Comparison of ENCODE assay signal across 18 cellular contexts in genomic region chr11:117866526-117866925, GRCh38. TPM values are rescaled to one million over a fixed set of nuclear protein-coding genes. Genes with fewer than 3 reads are reported as not detected.
A peak's percentile ranks its signal among the peaks of the same experiment; 100 is the strongest.
DNase-seq lines count a peak whose midpoint lies in the region; ATAC-seq, FAIRE-seq and TF ChIP-seq lines count a peak whose summit lies in the region.
"Had no signal": no experiment of that assay in that cellular context is flagged by ENCODE, and none has a peak within 500 bp of the region (broad histone marks: within the 10 kb centered on the region; RNA-seq: fewer than 3 reads in every experiment).

No MANE protein-coding gene starts in this region.

- no peaks in the 10 kb centered on the region for H4K20me1 ChIP-seq in osteoblast (ENCODE audit: insufficient read depth, low read length)

- H3K4me3 ChIP-seq in sigmoid colon (no peak overlapping the region), osteoblast (ENCODE audit: insufficient read depth, low read length) (no peak overlapping the region), pancreas (no peak overlapping the region)
- H3K4me3 ChIP-seq: A549, K562 had no signal

- no peak for TF ChIP-seq POLR2A in sigmoid colon (IDR thresholded peaks at IDR 0.05)

- DNase-seq in Ammon's horn (ENCODE audit: low spot score) (peak; percentile 85), mesenteric fat pad (ENCODE audit: low spot score) (peak; percentile 45), sigmoid colon (no peak), osteoblast (ENCODE audit: insufficient read length, low spot score, missing footprints) (no peak), pancreas (no peak)
- no peak for DNase-seq in activated CD4-positive, CD25-positive, alpha-beta regulatory T cell (lab: John Stamatoyannopoulos, UW)
- DNase-seq: Calu3; CD4-positive, CD25-positive, alpha-beta regulatory T cell; NCI-H1436 treated with DMSO at 0.1 percent for 48 hours; NCI-H748 treated with DMSO at 0.1 percent for 48 hours; Right ventricle myocardium superior had no signal

- H3K27ac Mint-ChIP-seq in brain, result peak overlapping the region in 4 of 5 experiments; percentile 85 to 97 (median 91)
- H3K27ac Mint-ChIP-seq: CD4-positive, CD25-positive, alpha-beta regulatory T cell had no signal

- peaks cover 2 to 85% (median 81%) of the 10 kb centered on the region in 4 donors for H3K4me1 ChIP-seq in sigmoid colon
- no peaks in the 10 kb centered on the region for H3K4me1 ChIP-seq in osteoblast (ENCODE audit: insufficient read depth, low read length)
- H3K4me1 ChIP-seq in pancreas, result no peaks in the 10 kb centered on the region
- H3K4me1 ChIP-seq: A549 had no signal

- peaks cover 0 to 9% (median 4%) of the 10 kb centered on the region in 5 experiments for H3K9me3 Mint-ChIP-seq in brain
- H3K9me3 Mint-ChIP-seq: CD4-positive, CD25-positive, alpha-beta regulatory T cell had no signal

- no peaks in the 10 kb centered on the region for H3K36me3 ChIP-seq in sigmoid colon
- no peaks in the 10 kb centered on the region for H3K36me3 ChIP-seq in osteoblast (ENCODE audit: insufficient read depth, low read length)
- no peaks in the 10 kb centered on the region for H3K36me3 ChIP-seq in pancreas

- no peak for ATAC-seq in pancreas
- no peak for ATAC-seq in GM18861 (IDR thresholded peaks at IDR 0.05; ENCODE audit: unreplicated experiment)
- ATAC-seq: K562, Panc1 had no signal

- no peak overlapping the region for H2AFZ ChIP-seq in osteoblast (ENCODE audit: low read length)

- peaks cover 57% of the 10 kb centered on the region for H3K36me3 Mint-ChIP-seq in brain
- H3K36me3 Mint-ChIP-seq: CD4-positive, CD25-positive, alpha-beta regulatory T cell had no signal

- no peak for FAIRE-seq in pancreas (lab: Jason Lieb, UNC)
- FAIRE-seq: A549, GM12891, H1, K562 had no signal

- no peak for TF ChIP-seq CTCF in brain (conservative IDR thresholded peaks at IDR 0.05)
- no peak for TF ChIP-seq CTCF in sigmoid colon (IDR thresholded peaks at IDR 0.05)
- no peak for TF ChIP-seq CTCF in osteoblast (IDR thresholded peaks at IDR 0.05; ENCODE audit: extremely low read depth, low read depth, low read length)
- no peak for TF ChIP-seq CTCF in pancreas (IDR thresholded peaks at IDR 0.05)

- no peaks in the 10 kb centered on the region for H3K27me3 ChIP-seq in sigmoid colon
- peaks cover under 1% of the 10 kb centered on the region for H3K27me3 ChIP-seq in osteoblast (ENCODE audit: insufficient read depth, low read length)
- H3K27me3 ChIP-seq in pancreas, result no peaks in the 10 kb centered on the region

- no peaks in the 10 kb centered on the region for H3K27me3 Mint-ChIP-seq in brain

- H3K27ac ChIP-seq in sigmoid colon (peak overlapping the region in 3 of 4 donors; percentile 61 to 96 (median 94)), osteoblast (ENCODE audit: low read depth, low read length) (no peak overlapping the region), pancreas (no peak overlapping the region)
- H3K27ac ChIP-seq: A549 had no signal

- no peak overlapping the region for H3K4me2 ChIP-seq in osteoblast (ENCODE audit: insufficient read depth, low read length)
- H3K4me2 ChIP-seq: A549 had no signal

- no peaks in the 10 kb centered on the region for H3K9me3 ChIP-seq in sigmoid colon
- H3K9me3 ChIP-seq in osteoblast (ENCODE audit: low read depth, low read length), result no peaks in the 10 kb centered on the region
- H3K9me3 ChIP-seq in pancreas, result no peaks in the 10 kb centered on the region
- H3K9me3 ChIP-seq: A549 had no signal

- H3K4me1 Mint-ChIP-seq in brain, result peaks cover 93% of the 10 kb centered on the region

- WGBS in sigmoid colon, 2 donors, result 85 to 88% methylated on average over 5 of the region's 5 CpGs
- 61 to 72% methylated on average over 5 of the region's 5 CpGs for WGBS in pancreas, 2 donors

- no peaks in the 10 kb centered on the region for H3K79me2 ChIP-seq in osteoblast (ENCODE audit: insufficient read depth, low read length)

- intact Hi-C loops in sigmoid colon (cut with DNase I), result no loop called here
- intact Hi-C loops in pancreas (cut with DNase I), result no loop called here

- no peak for TF ChIP-seq EP300 in sigmoid colon (IDR thresholded peaks at IDR 0.05)

- peak overlapping the region in 2 of 5 experiments; percentile 1 to 7 for H3K4me3 Mint-ChIP-seq in brain
- H3K4me3 Mint-ChIP-seq: CD4-positive, CD25-positive, alpha-beta regulatory T cell had no signal

RNA-seq across cellular contexts. Expression of gene FXYD6, which starts 9.9 kb away (rescaled TPM):
- polyA plus RNA-seq in brain (ENCODE audit: insufficient read depth, low read depth, low replicate concordance), result 516 TPM
- total RNA-seq in mesenteric fat pad, result 21.5 TPM
- total RNA-seq in sigmoid colon, result 100 to 1,000 TPM; 243 to 305 (median 271) TPM
- polyA plus RNA-seq in sigmoid colon, result 10 to 100 TPM; 12.3 to 46.4 (median 31.2) TPM
- not detected in 2 replicates for total RNA-seq in osteoblast
- total RNA-seq in pancreas, result 10 to 100 TPM in 1 of 6 donors, 1 to 10 TPM in 5; 2.7 to 17.2 (median 6.5) TPM
- polyA plus RNA-seq in pancreas, result 10 to 100 TPM; 14.3 to 48.0 TPM
- total RNA-seq: CD4-positive, CD25-positive, alpha-beta regulatory T cell had no signal
- polyA plus RNA-seq: CD4-positive, CD25-positive, alpha-beta regulatory T cell had no signal

RNA-seq across cellular contexts. Expression of gene FXYD2, which starts 42.0 kb away (rescaled TPM):
- polyA plus RNA-seq in brain (ENCODE audit: insufficient read depth, low read depth, low replicate concordance), result 0.63 TPM
- total RNA-seq in mesenteric fat pad, result 3.2 TPM
- 1 to 10 TPM; 3.2 to 6.6 (median 4.4) TPM for total RNA-seq in sigmoid colon
- polyA plus RNA-seq in sigmoid colon, result 1 to 10 TPM in 2 of 3 donors, not detected in 1; 3.6 to 4.2 TPM
- total RNA-seq in osteoblast, result not detected in 2 replicates
- total RNA-seq in pancreas, result 100 to 1,000 TPM; 220 to 395 (median 314) TPM
- polyA plus RNA-seq in pancreas, result 1,000 to 10,000 TPM; 1,418 to 2,509 TPM
- total RNA-seq: K562 had no signal
- polyA plus RNA-seq: K562 had no signal

Comparison
In these comparisons a context has a peak if more than half of its experiments do, and no peak if none do; other contexts are left out.
1. DNase-seq: peak in Ammon's horn (single experiment) and mesenteric fat pad (single experiment); none in sigmoid colon (single experiment), osteoblast (single experiment), pancreas (0 of 6) and activated CD4-positive, CD25-positive, alpha-beta regulatory T cell (0 of 4).
2. H3K27ac ChIP-seq: peak in sigmoid colon (3 of 4); none in osteoblast (single experiment) and pancreas (0 of 4).
3. RNA of gene FXYD6, which starts 9.9 kb away (total RNA-seq): 243 to 305 TPM in sigmoid colon; 21.5 TPM in mesenteric fat pad (single experiment), 2.7 to 17.2 TPM in pancreas and not detected in osteoblast; every median in the first group is over 10 times any median in the second.
4. RNA of gene FXYD2, which starts 42.0 kb away (total RNA-seq): 220 to 395 TPM in pancreas; 3.2 to 6.6 TPM in sigmoid colon, 3.2 TPM in mesenteric fat pad (single experiment) and not detected in osteoblast; every median in the first group is over 10 times any median in the second.